Comparison of ENCODE assay signal across 9 cellular contexts in genomic region chr11:10295056-10295901, GRCh38. TPM values are rescaled to one million over a fixed set of nuclear protein-coding genes. Genes with fewer than 3 reads are reported as not detected.
DNase-seq lines count a peak whose midpoint lies in the region; ATAC-seq, FAIRE-seq and TF ChIP-seq lines count a peak whose summit lies in the region.
"Had no signal": no experiment of that assay in that cellular context is flagged by ENCODE, and none has a peak within 500 bp of the region (broad histone marks: within the 10 kb centered on the region; RNA-seq: fewer than 3 reads in every experiment).

No MANE protein-coding gene starts in this region.

- peak overlapping the region; percentile 75 for H3K4me3 ChIP-seq in A549
- peak overlapping the region; percentile 79 for H3K4me3 ChIP-seq in HUES64 (ENCODE audit: low read length)
- H3K4me3 ChIP-seq in brain microvascular endothelial cell (ENCODE audit: low read depth, low read length) = peak overlapping the region; percentile 71
- H3K4me3 ChIP-seq in mesodermal cell (ENCODE audit: extremely low read depth, insufficient read depth, low read length, poor library complexity, severe bottlenecking) = peak overlapping the region; percentile 70

- peak overlapping the region; percentile 86 for H3K9ac ChIP-seq in HUES64 (ENCODE audit: low read depth, low read length)

- H3K27ac ChIP-seq in A549 (peak overlapping the region; percentile 95 to 96), HUES64 (ENCODE audit: low read depth, low read length) (peak overlapping the region; percentile 94), brain microvascular endothelial cell (no peak overlapping the region), mesodermal cell (ENCODE audit: low read depth, low read length, severe bottlenecking) (no peak overlapping the region)

- H3K27me3 ChIP-seq in HUES64 (ENCODE audit: insufficient read depth, low read length) = peaks cover 13% of the 10 kb centered on the region; the same call in 1 of the 2 replicates
- no peaks in the 10 kb centered on the region for H3K27me3 ChIP-seq in brain microvascular endothelial cell (replicated peaks)

- ATAC-seq in A549 (no peak), HG03342 (IDR thresholded peaks at IDR 0.05; ENCODE audit: unreplicated experiment) (no peak)

- TF ChIP-seq POLR2A in A549 (IDR thresholded peaks at IDR 0.05; ENCODE audit: low read length) = no peak

- H3K4me2 ChIP-seq in A549 = peak overlapping the region; percentile 82

- FAIRE-seq in A549 (lab: Jason Lieb, UNC) = no peak

- H3K36me3 ChIP-seq in HUES64 (ENCODE audit: insufficient read depth, low read length) (peaks cover 10% of the 10 kb centered on the region; the same call in 1 of the 2 replicates), brain microvascular endothelial cell (replicated peaks) (no peaks in the 10 kb centered on the region), mesodermal cell (ENCODE audit: control insufficient read depth, insufficient read depth, low read length) (peaks cover 8% of the 10 kb centered on the region)

- DNase-seq in A549 (ENCODE audit: low read depth in 1 of 2, low spot score in 1 of 2) = no peak
- DNase-seq in brain microvascular endothelial cell = no peak
- DNase-seq in A172 (ENCODE audit: low spot score) = no peak
- DNase-seq in occipital lobe (lab: John Stamatoyannopoulos, UW) = no peak
- DNase-seq in cerebellar nuclear complex (lab: John Stamatoyannopoulos, UW) = no peak
- DNase-seq: stimulated activated CD4-positive, alpha-beta T cell treated with anti-CD3 and anti-CD28 coated beads, Interleukin-4, amount 100 ng/mL, for 1 hour had no signal

- TF ChIP-seq CTCF in A549 (IDR thresholded peaks at IDR 0.05) (no peak), brain microvascular endothelial cell (IDR thresholded peaks at IDR 0.05; ENCODE audit: low read depth, low read length, missing control alignments) (no peak)

- H3K4me1 ChIP-seq in A549 (peaks cover 27% of the 10 kb centered on the region), HUES64 (ENCODE audit: insufficient read depth, low read length) (peaks cover 22% of the 10 kb centered on the region), mesodermal cell (ENCODE audit: control insufficient read depth, insufficient read depth, low read length, poor library complexity, severe bottlenecking) (peaks cover 17% of the 10 kb centered on the region)

- no peaks in the 10 kb centered on the region for H3K9me3 ChIP-seq in A549
- H3K9me3 ChIP-seq in HUES64 (ENCODE audit: insufficient read depth, low read depth, low read length) = no peaks in the 10 kb centered on the region
- H3K9me3 ChIP-seq in mesodermal cell (ENCODE audit: control insufficient read depth, low read length) = no peaks in the 10 kb centered on the region

- in situ Hi-C loops in brain microvascular endothelial cell (cut with HindIII; ENCODE audit: low pct_ligation_motif_present, low sequenced_read_pairs) = no loop called here

- POLR2A ChIA-PET in A549 (lab: Yijun Ruan, JAX) = interaction anchor here (1.0 to 1.1 kb wide), 2 partner anchors 9 to 12 kb away, joined by 3 to 10 read pairs; partner anchors contain the start of gene ADM

- no peak for TF ChIP-seq RAD21 in A549 (conservative IDR thresholded peaks at IDR 0.05 in 1 of 2, IDR thresholded peaks at IDR 0.05 in 1 of 2)

- TF ChIP-seq EP300 in A549 (IDR thresholded peaks at IDR 0.05) = no peak

- WGBS in A549 (ENCODE audit: missing lambda C conversion rate) = 30% methylated on average over 10 of the region's 10 CpGs
- WGBS in HUES64 = 26% methylated on average over 7 of the region's 10 CpGs
- WGBS in mesodermal cell (ENCODE audit: insufficient coverage in 2 of 2), 2 experiments = 26 to 36% methylated on average over 2 to 5 of the region's 10 CpGs

- CTCF ChIA-PET in A549 (lab: Yijun Ruan, JAX) = interaction anchor here (0.7 to 5.8 kb wide), 4 partner anchors 9 to 537 kb away, joined by 3 to 33 read pairs (median 8); partner anchors contain the start of gene ADM

TF ChIP-seq in A549, 52 proteins besides CTCF, POLR2A, EP300 and RAD21:
- TF ChIP-seq MAFK (IDR thresholded peaks at IDR 0.05; ENCODE audit: partially characterized antibody) = peak; percentile 5
- TF ChIP-seq HES2 (IDR thresholded peaks at IDR 0.05) = no peak

RNA-seq across cellular contexts. Expression of gene SBF2, which starts 1.3 kb away (rescaled TPM):
- polyA plus RNA-seq in A549 (2011; rRNA removed) (49.6 and 59.0 TPM in 2 replicates), A549 (2017; fragmentation: RNase III; extraction: RNeasy Plus Mini Kit Qiagen cat#74134 plus additional on column Dnase treatment) (11.1 to 12.5 TPM (median 11.9 TPM) in 3 replicates)
- polyA plus RNA-seq in A549 (2012; cell fraction: cytosol; rRNA removed) = 12.9 and 14.6 TPM in 2 replicates
- 15.8 and 20.3 TPM in 2 replicates for polyA plus RNA-seq in A549 (2012; cell fraction: nucleus; rRNA removed)
- polyA minus RNA-seq in A549 (2011; rRNA and poly(A)+ RNA removed) = 62.9 and 71.0 TPM in 2 replicates
- polyA plus RNA-seq in HUES64 (2013, experiment 1 of 2) = 17.3 TPM
- 19.6 TPM for polyA plus RNA-seq in HUES64 (2013, experiment 2 of 2)
- polyA plus RNA-seq in mesodermal cell (2013, experiment 1 of 2) = 34.6 TPM
- polyA plus RNA-seq in mesodermal cell (2013, experiment 2 of 2) = 28.7 TPM
- 19.6 and 34.7 TPM in 2 replicates for total RNA-seq in A172 (2014; rRNA removed; shearing (Covaris generic))
- total RNA-seq in occipital lobe = 132 TPM

RNA-seq across cellular contexts. Expression of gene ADM, which starts 9.6 kb away (rescaled TPM):
- polyA plus RNA-seq in A549 (2011; rRNA removed) = 69.4 and 72.1 TPM in 2 replicates
- 212 and 216 TPM in 2 replicates for polyA plus RNA-seq in A549 (2012; cell fraction: cytosol; rRNA removed)
- polyA plus RNA-seq in A549 (2012; cell fraction: nucleus; rRNA removed) = 370 and 459 TPM in 2 replicates
- polyA plus RNA-seq in A549 (2017; fragmentation: RNase III; extraction: RNeasy Plus Mini Kit Qiagen cat#74134 plus additional on column Dnase treatment) = 65.8 to 91.3 TPM (median 66.3 TPM) in 3 replicates
- polyA minus RNA-seq in A549 (2011; rRNA and poly(A)+ RNA removed) = 75.4 and 88.9 TPM in 2 replicates
- polyA plus RNA-seq in HUES64 (2013, experiment 1 of 2) = 69.4 TPM
- polyA plus RNA-seq in HUES64 (2013, experiment 2 of 2) = 45.3 TPM
- polyA plus RNA-seq in mesodermal cell (2013, experiment 1 of 2) = 7.7 TPM
- 7.3 TPM for polyA plus RNA-seq in mesodermal cell (2013, experiment 2 of 2)
- 40.3 and 46.7 TPM in 2 replicates for total RNA-seq in A172 (2014; rRNA removed; shearing (Covaris generic))
- total RNA-seq in occipital lobe = 14.7 TPM

Comparison
In these comparisons a context has a peak if more than half of its experiments do, and no peak if none do; other contexts are left out.
1. H3K27ac ChIP-seq: peak in A549 (2 of 2) and HUES64 (single experiment); none in brain microvascular endothelial cell (single experiment) and mesodermal cell (single experiment).
2. Peak in every context shown above with its lines, with median percentiles within 50 percentile points of each other: H3K4me3 ChIP-seq.